Comparison of ENCODE assay signal across 22 cellular contexts in the genomic region with DNA sequence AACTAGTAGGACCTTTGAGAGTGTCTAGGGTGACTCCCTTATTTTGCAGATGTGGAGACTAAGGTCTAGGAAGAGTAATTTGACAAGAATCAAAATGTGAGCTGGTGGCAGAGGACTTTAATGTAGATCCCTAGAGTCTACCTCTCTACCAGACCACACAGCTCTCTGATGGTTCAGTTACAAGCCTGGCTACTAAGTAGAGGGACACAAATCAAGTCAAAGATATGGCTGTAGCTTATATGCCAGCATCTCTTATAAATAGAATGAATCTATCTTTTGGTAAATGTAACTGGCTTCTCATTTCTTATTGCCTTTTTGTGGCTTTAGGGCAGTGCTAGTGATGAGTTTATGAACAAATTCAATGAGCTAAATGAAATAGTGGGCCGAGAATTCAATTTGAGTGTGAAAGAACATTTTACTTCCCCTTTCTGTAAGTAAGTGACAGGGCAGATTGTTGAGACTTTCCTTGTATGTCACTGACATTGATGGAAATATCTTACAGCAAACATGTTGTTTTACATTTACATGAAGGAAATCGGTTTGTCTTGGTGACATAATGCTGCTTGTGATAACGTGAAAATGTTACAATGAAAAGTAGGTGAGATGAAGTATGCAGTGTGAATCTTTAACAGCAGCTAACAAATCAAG. TPM values are rescaled to one million over a fixed set of nuclear protein-coding genes. Genes with fewer than 3 reads are reported as not detected.
"Had no signal": no experiment of that assay in that cellular context is flagged by ENCODE, and none has a peak within 500 bp of the region (broad histone marks: within the 10 kb centered on the region; RNA-seq: fewer than 3 reads in every experiment).

No MANE protein-coding gene starts in this region.

- H3K27me3 Mint-ChIP-seq: activated CD4-positive, alpha-beta memory T cell treated with anti-CD3 and anti-CD28 coated beads for 36 hours; dendritic cell treated with granulocyte-macrophage colony-stimulating factor and Interleukin-4, amounts not matched to agents 40 ng/mL and 50 ng/mL, for 4 days; stimulated activated memory B cell treated with anti-CD40 and anti-IgM and Interleukin-4, amounts not matched to agents 10 μg/mL and 1 μg/mL and 100 μg/mL, for 72 hours had no signal

- H3K27ac ChIP-seq: cardiac muscle cell, esophagus muscularis mucosa, gastroesophageal sphincter, heart left ventricle, pancreas, right lobe of liver, thyroid gland had no signal

- H3K4me3 ChIP-seq: cardiac muscle cell, esophagus muscularis mucosa, gastroesophageal sphincter, heart left ventricle, pancreas, right lobe of liver, smooth muscle cell, thyroid gland had no signal

- DNase-seq: activated CD4-positive, alpha-beta memory T cell treated with anti-CD3 and anti-CD28 coated beads for 36 hours; activated CD4-positive, alpha-beta T cell treated with anti-CD3 and anti-CD28 coated beads for 4 hours; activated gamma-delta T cell treated with Interleukin-2 at 50 U/mL for 16 hours; activated T-cell treated with anti-CD3 and anti-CD28 coated beads for 4 hours; effector CD8-positive, alpha-beta T cell; heart left ventricle; mesenchymal stem cell; naive thymus-derived CD4-positive, alpha-beta T cell; pancreas; right lobe of liver; stimulated activated CD4-positive, alpha-beta T cell treated with anti-CD3 and anti-CD28 coated beads, Interleukin-4, amount 100 ng/mL, for 24 hours; thyroid gland had no signal

- H3K27me3 ChIP-seq: cardiac muscle cell, esophagus muscularis mucosa, gastroesophageal sphincter, heart left ventricle, pancreas, right lobe of liver, thyroid gland had no signal

- H3K36me3 Mint-ChIP-seq: activated CD4-positive, alpha-beta memory T cell treated with anti-CD3 and anti-CD28 coated beads for 36 hours; activated naive CD8-positive, alpha-beta T cell; naive thymus-derived CD4-positive, alpha-beta T cell; stimulated activated memory B cell treated with anti-CD40 and anti-IgM and Interleukin-4, amounts not matched to agents 10 μg/mL and 1 μg/mL and 100 μg/mL, for 72 hours had no signal

- H3K36me3 ChIP-seq: cardiac muscle cell, gastroesophageal sphincter, pancreas, right lobe of liver, thyroid gland had no signal

- H3K4me1 ChIP-seq: esophagus muscularis mucosa, gastroesophageal sphincter, heart left ventricle, pancreas, right lobe of liver had no signal

- ATAC-seq: gastroesophageal sphincter; heart left ventricle; naive thymus-derived CD4-positive, alpha-beta T cell; pancreas; right lobe of liver; stimulated activated memory B cell treated with anti-CD40 and anti-IgM and Interleukin-4, amounts not matched to agents 10 μg/mL and 1 μg/mL and 100 μg/mL, for 72 hours; WTC11 had no signal

- H3K4me3 Mint-ChIP-seq: activated CD4-positive, alpha-beta memory T cell treated with anti-CD3 and anti-CD28 coated beads for 36 hours; activated naive CD8-positive, alpha-beta T cell; activated T-helper 1 cell treated with anti-CD3 and anti-CD28 coated beads, Interleukin-12 subunit alpha, Interleukin-12 subunit beta, Interleukin-2, Interleukin-4 antibody, amounts not matched to agents 30 ng/mL and 10 ng/mL and 1 ng/mL, durations not matched to agents 14 hours and 24 hours and 36 hours; dendritic cell treated with granulocyte-macrophage colony-stimulating factor and Interleukin-4, amounts not matched to agents 40 ng/mL and 50 ng/mL, for 4 days; naive thymus-derived CD4-positive, alpha-beta T cell; stimulated activated memory B cell treated with anti-CD40 and anti-IgM and Interleukin-4, amounts not matched to agents 10 μg/mL and 1 μg/mL and 100 μg/mL, for 72 hours; T-helper 1 cell treated with Interleukin-12 subunit alpha and Interleukin-12 subunit beta and Interleukin-4 antibody, amounts not matched to agents 30 μg/mL and 1 μg/mL, for 36 hours; WTC11 had no signal

- H3K9me3 ChIP-seq: esophagus muscularis mucosa, gastroesophageal sphincter, heart left ventricle, pancreas, right lobe of liver, thyroid gland had no signal

- H3K9me3 Mint-ChIP-seq: activated CD4-positive, alpha-beta memory T cell treated with anti-CD3 and anti-CD28 coated beads for 36 hours; activated T-helper 1 cell treated with anti-CD3 and anti-CD28 coated beads, Interleukin-12 subunit alpha, Interleukin-12 subunit beta, Interleukin-2, Interleukin-4 antibody, amounts not matched to agents 30 ng/mL and 10 ng/mL and 1 ng/mL, durations not matched to agents 14 hours and 24 hours and 36 hours; dendritic cell treated with granulocyte-macrophage colony-stimulating factor and Interleukin-4, amounts not matched to agents 40 ng/mL and 50 ng/mL, for 4 days; naive thymus-derived CD4-positive, alpha-beta T cell; stimulated activated memory B cell treated with anti-CD40 and anti-IgM and Interleukin-4, amounts not matched to agents 10 μg/mL and 1 μg/mL and 100 μg/mL, for 72 hours; T-helper 1 cell treated with Interleukin-12 subunit alpha and Interleukin-12 subunit beta and Interleukin-4 antibody, amounts not matched to agents 30 μg/mL and 1 μg/mL, for 36 hours; WTC11 had no signal

- H3K27ac Mint-ChIP-seq: activated CD4-positive, alpha-beta memory T cell treated with anti-CD3 and anti-CD28 coated beads for 36 hours; activated naive CD8-positive, alpha-beta T cell; activated T-helper 1 cell treated with anti-CD3 and anti-CD28 coated beads, Interleukin-12 subunit alpha, Interleukin-12 subunit beta, Interleukin-2, Interleukin-4 antibody, amounts not matched to agents 30 ng/mL and 10 ng/mL and 1 ng/mL, durations not matched to agents 14 hours and 24 hours and 36 hours; dendritic cell treated with granulocyte-macrophage colony-stimulating factor and Interleukin-4, amounts not matched to agents 40 ng/mL and 50 ng/mL, for 4 days; naive thymus-derived CD4-positive, alpha-beta T cell; stimulated activated memory B cell treated with anti-CD40 and anti-IgM and Interleukin-4, amounts not matched to agents 10 μg/mL and 1 μg/mL and 100 μg/mL, for 72 hours; T-helper 1 cell treated with Interleukin-12 subunit alpha and Interleukin-12 subunit beta and Interleukin-4 antibody, amounts not matched to agents 30 μg/mL and 1 μg/mL, for 36 hours; WTC11 had no signal

- H3K4me2 ChIP-seq: smooth muscle cell had no signal

- H3K4me1 Mint-ChIP-seq: naive thymus-derived CD4-positive, alpha-beta T cell; stimulated activated memory B cell treated with anti-CD40 and anti-IgM and Interleukin-4, amounts not matched to agents 10 μg/mL and 1 μg/mL and 100 μg/mL, for 72 hours had no signal

RNA-seq across cellular contexts. Expression of gene CSRNP3, which starts 28.3 kb away (rescaled TPM):
- total RNA-seq: activated CD4-positive, alpha-beta memory T cell treated with anti-CD3 and anti-CD28 coated beads for 36 hours; activated T-helper 1 cell treated with anti-CD3 and anti-CD28 coated beads, Interleukin-12 subunit alpha, Interleukin-12 subunit beta, Interleukin-2, Interleukin-4 antibody, amounts not matched to agents 30 ng/mL and 10 ng/mL and 1 ng/mL, durations not matched to agents 14 hours and 24 hours and 36 hours; naive thymus-derived CD4-positive, alpha-beta T cell had no signal
